ENCODE assay signal across 2 cellular contexts in genomic region chr14:23575086-23575485, GRCh38.
TF ChIP-seq lines count a peak whose summit lies in the region.

No MANE protein-coding gene starts in this region.

TF ChIP-seq in SK-N-SH, 30 proteins besides CTCF, POLR2A, EP300 and RAD21 (continued from another document):
- TF ChIP-seq IRF3 (IDR thresholded peaks at IDR 0.05; ENCODE audit: low read depth, low read length) = no peak
- no peak for TF ChIP-seq USF1 (IDR thresholded peaks at IDR 0.05; ENCODE audit: borderline replicate concordance, low read depth)
- no peak for TF ChIP-seq TAF1 (IDR thresholded peaks at IDR 0.05; ENCODE audit: borderline replicate concordance, low read depth, low read length)
- no peak for TF ChIP-seq REST (IDR thresholded peaks at IDR 0.05; ENCODE audit: low read depth, low read length)
- TF ChIP-seq GABPA (IDR thresholded peaks at IDR 0.05; ENCODE audit: low read depth) = no peak
- TF ChIP-seq TCF12 (IDR thresholded peaks at IDR 0.05) = no peak
- TF ChIP-seq USF2 (IDR thresholded peaks at IDR 0.05; ENCODE audit: borderline replicate concordance, low read depth, low read length) = no peak
- TF ChIP-seq POLR2AphosphoS5 (IDR thresholded peaks at IDR 0.05; ENCODE audit: low read depth, low read length) = no peak
- no peak for TF ChIP-seq MEF2A (IDR thresholded peaks at IDR 0.05; ENCODE audit: borderline replicate concordance, low read depth)
- no peak for TF ChIP-seq TEAD4 (IDR thresholded peaks at IDR 0.05; ENCODE audit: borderline replicate concordance, insufficient read depth)
- TF ChIP-seq JUND (IDR thresholded peaks at IDR 0.05) = no peak
- TF ChIP-seq NRF1 (IDR thresholded peaks at IDR 0.05; ENCODE audit: low read depth, low read length) = no peak

TF ChIP-seq in SK-N-SH treated with all-trans-retinoic acid at 6 μM for 48 hours, 23 proteins besides CTCF, POLR2A, EP300 and RAD21 (continued from another document):
- TF ChIP-seq CREB5 (CRISPR knock-in tag; IDR thresholded peaks at IDR 0.05; ENCODE audit: low read depth) (no peak), RARB (CRISPR knock-in tag; IDR thresholded peaks at IDR 0.05) (no peak), ZFP30 (CRISPR knock-in tag; IDR thresholded peaks at IDR 0.05) (no peak), ZC3H10 (CRISPR knock-in tag; IDR thresholded peaks at IDR 0.05) (no peak), TCF4 (CRISPR knock-in tag; IDR thresholded peaks at IDR 0.05; ENCODE audit: borderline replicate concordance) (no peak)
